8 cellular contexts compared by ENCODE assay signal in genomic region chr7:130491841-130492518, GRCh38. TPM values are rescaled to one million over a fixed set of nuclear protein-coding genes. Genes with fewer than 3 reads are reported as not detected.
A peak's percentile ranks its signal among the peaks of the same experiment; 100 is the strongest.
DNase-seq lines count a peak whose midpoint lies in the region; ATAC-seq, FAIRE-seq and TF ChIP-seq lines count a peak whose summit lies in the region.

Gene MEST, plus strand, starts transcription at chr7:130492085. Its CDS starts 229 bp downstream, at chr7:130492314.

- ATAC-seq in right lobe of liver (peak; percentile 33 to 53 (median 40)), HG03196 (IDR thresholded peaks at IDR 0.05; ENCODE audit: unreplicated experiment) (no peak)

- no peak for FAIRE-seq in urothelium cell line (lab: Jason Lieb, UNC)

- H3K36me3 Mint-ChIP-seq in chondrocyte (ENCODE audit: low read depth), result no peaks in the 10 kb centered on the region

- WGBS in right lobe of liver (ENCODE audit: insufficient coverage, low coverage, low lambda C conversion rate, missing lambda C conversion rate), result 51% methylated on average over 7 of the region's 70 CpGs
- WGBS in thymus, result 53% methylated on average over 70 of the region's 70 CpGs

- H3K4me1 ChIP-seq in right lobe of liver (peaks cover 0 to 7% (median 0%) of the 10 kb centered on the region in 4 donors), thymus (ENCODE audit: control insufficient read depth, insufficient read depth, low read length) (no peaks in the 10 kb centered on the region)

- H3K27me3 ChIP-seq in right lobe of liver (no peaks in the 10 kb centered on the region), thymus (ENCODE audit: control insufficient read depth, insufficient read depth) (no peaks in the 10 kb centered on the region)

- no peaks in the 10 kb centered on the region for H3K27me3 Mint-ChIP-seq in chondrocyte (ENCODE audit: low read depth)

- H3K9me3 Mint-ChIP-seq in chondrocyte (ENCODE audit: low read depth), result no peaks in the 10 kb centered on the region

- H3K27ac ChIP-seq in right lobe of liver (no peak within 1 kb of the TSS), thymus (ENCODE audit: low read depth) (no peak within 1 kb of the TSS)

- DNase-seq in ELF-1 (ENCODE audit: low read depth, low spot score) (peak; percentile 58), NCI-H2171 (lab: John Stamatoyannopoulos, UW) (peak; percentile 21), chondrocyte (ENCODE audit: low spot score) (no peak), right lobe of liver (peak in 2 of 3 donors; percentile 28 to 53), NCI-H774 (lab: John Stamatoyannopoulos, UW) (no peak), urothelium cell line (ENCODE audit: low spot score) (no peak)

- H3K9me3 ChIP-seq in right lobe of liver, result no peaks in the 10 kb centered on the region
- peaks cover 3% of the 10 kb centered on the region for H3K9me3 ChIP-seq in thymus (ENCODE audit: control insufficient read depth)

- H3K4me3 ChIP-seq in right lobe of liver, result peak within 1 kb of the TSS; percentile 12 to 44 (median 37)
- peak within 1 kb of the TSS; percentile 48 for H3K4me3 ChIP-seq in thymus (ENCODE audit: low read length)

- H3K27ac Mint-ChIP-seq in chondrocyte (ENCODE audit: unreplicated experiment), result peak within 1 kb of the TSS; percentile 93

- H3K4me1 Mint-ChIP-seq in chondrocyte (ENCODE audit: low read depth), result peaks cover 46% of the 10 kb centered on the region

- intact Hi-C loops in right lobe of liver (cut with DNase I), result no loop called here

- H3K36me3 ChIP-seq in right lobe of liver, result no peaks in the 10 kb centered on the region
- no peaks in the 10 kb centered on the region for H3K36me3 ChIP-seq in thymus (ENCODE audit: control insufficient read depth, insufficient read depth)

- TF ChIP-seq POLR2A in right lobe of liver (IDR thresholded peaks at IDR 0.05), result no peak

- peak within 1 kb of the TSS; percentile 83 for H3K4me3 Mint-ChIP-seq in chondrocyte (ENCODE audit: unreplicated experiment)

- TF ChIP-seq CTCF in chondrocyte (IDR thresholded peaks at IDR 0.05), result peak; percentile 43
- no peak for TF ChIP-seq CTCF in right lobe of liver (IDR thresholded peaks at IDR 0.05)

RNA-seq across cellular contexts. Expression of gene MEST, which starts in this region (rescaled TPM):
- 43.2 to 62.1 TPM (median 58.1 TPM) in 3 replicates for total RNA-seq in chondrocyte
- 10 to 100 TPM; 23.4 to 46.9 (median 31.2) TPM for total RNA-seq in right lobe of liver
- 15.8 TPM for polyA plus RNA-seq in thymus

Comparison
In these comparisons a context has a peak if more than half of its experiments do, and no peak if none do; other contexts are left out.
1. DNase-seq: peak in ELF-1 (single experiment), NCI-H2171 (single experiment) and right lobe of liver (2 of 3); none in chondrocyte (single experiment), NCI-H774 (single experiment) and urothelium cell line (single experiment).